Comparison of ENCODE assay signal across 1 cellular context in the genomic region with DNA sequence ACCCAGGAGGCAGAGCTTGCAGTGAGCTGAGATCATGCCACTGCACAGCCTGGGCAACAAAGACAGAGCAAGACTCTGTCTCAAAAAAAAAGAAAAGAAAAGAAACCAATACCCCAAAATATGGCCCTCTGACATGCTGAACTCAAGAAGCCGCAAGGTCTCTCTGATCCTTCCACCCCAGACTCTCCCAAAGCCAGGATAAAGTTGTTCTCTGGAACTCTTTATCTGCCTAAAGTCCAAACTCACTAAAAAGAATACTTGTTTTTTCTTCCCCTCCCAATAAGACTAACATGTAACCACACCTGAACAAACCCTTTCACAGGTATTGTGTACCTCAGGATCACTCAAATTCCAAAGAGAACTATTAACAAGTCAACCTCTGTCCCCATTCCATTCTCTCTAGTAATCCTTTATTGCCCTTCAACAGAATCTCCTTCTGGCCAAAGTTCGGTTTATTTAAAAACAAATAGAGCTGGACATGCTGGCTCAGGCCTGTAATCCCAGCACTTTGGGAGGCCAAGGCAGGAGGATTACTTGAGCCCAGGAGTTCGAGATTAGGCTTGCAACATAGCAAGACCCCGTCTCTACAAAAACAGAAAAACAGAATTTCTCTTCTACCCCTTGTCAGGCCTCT.
TF ChIP-seq lines count a peak whose summit lies in the region.

No MANE protein-coding gene starts in this region.

TF ChIP-seq in HepG2, 621 proteins besides CTCF, POLR2A, EP300 and RAD21 (continues in another document):
- no peak for TF ChIP-seq ZFP1 (CRISPR knock-in tag; IDR thresholded peaks at IDR 0.05)
- no peak for TF ChIP-seq NFE2L1 (CRISPR knock-in tag; IDR thresholded peaks at IDR 0.05; ENCODE audit: borderline replicate concordance)
- no peak for TF ChIP-seq RELA (CRISPR knock-in tag; IDR thresholded peaks at IDR 0.05)
- TF ChIP-seq PRPF4 (IDR thresholded peaks at IDR 0.05; ENCODE audit: low read depth, low read length, poor library complexity, severe bottlenecking): no peak
- no peak for TF ChIP-seq ZNF746 (CRISPR knock-in tag; IDR thresholded peaks at IDR 0.05)
- TF ChIP-seq, protein P1, sequence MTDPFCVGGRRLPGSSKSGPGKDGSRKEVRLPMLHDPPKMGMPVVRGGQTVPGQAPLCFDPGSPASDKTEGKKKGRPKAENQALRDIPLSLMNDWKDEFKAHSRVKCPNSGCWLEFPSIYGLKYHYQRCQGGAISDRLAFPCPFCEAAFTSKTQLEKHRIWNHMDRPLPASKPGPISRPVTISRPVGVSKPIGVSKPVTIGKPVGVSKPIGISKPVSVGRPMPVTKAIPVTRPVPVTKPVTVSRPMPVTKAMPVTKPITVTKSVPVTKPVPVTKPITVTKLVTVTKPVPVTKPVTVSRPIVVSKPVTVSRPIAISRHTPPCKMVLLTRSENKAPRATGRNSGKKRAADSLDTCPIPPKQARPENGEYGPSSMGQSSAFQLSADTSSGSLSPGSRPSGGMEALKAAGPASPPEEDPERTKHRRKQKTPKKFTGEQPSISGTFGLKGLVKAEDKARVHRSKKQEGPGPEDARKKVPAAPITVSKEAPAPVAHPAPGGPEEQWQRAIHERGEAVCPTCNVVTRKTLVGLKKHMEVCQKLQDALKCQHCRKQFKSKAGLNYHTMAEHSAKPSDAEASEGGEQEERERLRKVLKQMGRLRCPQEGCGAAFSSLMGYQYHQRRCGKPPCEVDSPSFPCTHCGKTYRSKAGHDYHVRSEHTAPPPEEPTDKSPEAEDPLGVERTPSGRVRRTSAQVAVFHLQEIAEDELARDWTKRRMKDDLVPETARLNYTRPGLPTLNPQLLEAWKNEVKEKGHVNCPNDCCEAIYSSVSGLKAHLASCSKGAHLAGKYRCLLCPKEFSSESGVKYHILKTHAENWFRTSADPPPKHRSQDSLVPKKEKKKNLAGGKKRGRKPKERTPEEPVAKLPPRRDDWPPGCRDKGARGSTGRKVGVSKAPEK (CRISPR knock-in tag; IDR thresholded peaks at IDR 0.05; ENCODE audit: borderline replicate concordance): no peak
- TF ChIP-seq, protein P2, sequence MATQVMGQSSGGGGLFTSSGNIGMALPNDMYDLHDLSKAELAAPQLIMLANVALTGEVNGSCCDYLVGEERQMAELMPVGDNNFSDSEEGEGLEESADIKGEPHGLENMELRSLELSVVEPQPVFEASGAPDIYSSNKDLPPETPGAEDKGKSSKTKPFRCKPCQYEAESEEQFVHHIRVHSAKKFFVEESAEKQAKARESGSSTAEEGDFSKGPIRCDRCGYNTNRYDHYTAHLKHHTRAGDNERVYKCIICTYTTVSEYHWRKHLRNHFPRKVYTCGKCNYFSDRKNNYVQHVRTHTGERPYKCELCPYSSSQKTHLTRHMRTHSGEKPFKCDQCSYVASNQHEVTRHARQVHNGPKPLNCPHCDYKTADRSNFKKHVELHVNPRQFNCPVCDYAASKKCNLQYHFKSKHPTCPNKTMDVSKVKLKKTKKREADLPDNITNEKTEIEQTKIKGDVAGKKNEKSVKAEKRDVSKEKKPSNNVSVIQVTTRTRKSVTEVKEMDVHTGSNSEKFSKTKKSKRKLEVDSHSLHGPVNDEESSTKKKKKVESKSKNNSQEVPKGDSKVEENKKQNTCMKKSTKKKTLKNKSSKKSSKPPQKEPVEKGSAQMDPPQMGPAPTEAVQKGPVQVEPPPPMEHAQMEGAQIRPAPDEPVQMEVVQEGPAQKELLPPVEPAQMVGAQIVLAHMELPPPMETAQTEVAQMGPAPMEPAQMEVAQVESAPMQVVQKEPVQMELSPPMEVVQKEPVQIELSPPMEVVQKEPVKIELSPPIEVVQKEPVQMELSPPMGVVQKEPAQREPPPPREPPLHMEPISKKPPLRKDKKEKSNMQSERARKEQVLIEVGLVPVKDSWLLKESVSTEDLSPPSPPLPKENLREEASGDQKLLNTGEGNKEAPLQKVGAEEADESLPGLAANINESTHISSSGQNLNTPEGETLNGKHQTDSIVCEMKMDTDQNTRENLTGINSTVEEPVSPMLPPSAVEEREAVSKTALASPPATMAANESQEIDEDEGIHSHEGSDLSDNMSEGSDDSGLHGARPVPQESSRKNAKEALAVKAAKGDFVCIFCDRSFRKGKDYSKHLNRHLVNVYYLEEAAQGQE (IDR thresholded peaks at IDR 0.05; ENCODE audit: borderline replicate concordance in 1 of 2, low read depth in 1 of 2, low read length in 2 of 2): no peak
- TF ChIP-seq NCOA5 (CRISPR knock-in tag; IDR thresholded peaks at IDR 0.05): no peak
- TF ChIP-seq, protein P3, sequence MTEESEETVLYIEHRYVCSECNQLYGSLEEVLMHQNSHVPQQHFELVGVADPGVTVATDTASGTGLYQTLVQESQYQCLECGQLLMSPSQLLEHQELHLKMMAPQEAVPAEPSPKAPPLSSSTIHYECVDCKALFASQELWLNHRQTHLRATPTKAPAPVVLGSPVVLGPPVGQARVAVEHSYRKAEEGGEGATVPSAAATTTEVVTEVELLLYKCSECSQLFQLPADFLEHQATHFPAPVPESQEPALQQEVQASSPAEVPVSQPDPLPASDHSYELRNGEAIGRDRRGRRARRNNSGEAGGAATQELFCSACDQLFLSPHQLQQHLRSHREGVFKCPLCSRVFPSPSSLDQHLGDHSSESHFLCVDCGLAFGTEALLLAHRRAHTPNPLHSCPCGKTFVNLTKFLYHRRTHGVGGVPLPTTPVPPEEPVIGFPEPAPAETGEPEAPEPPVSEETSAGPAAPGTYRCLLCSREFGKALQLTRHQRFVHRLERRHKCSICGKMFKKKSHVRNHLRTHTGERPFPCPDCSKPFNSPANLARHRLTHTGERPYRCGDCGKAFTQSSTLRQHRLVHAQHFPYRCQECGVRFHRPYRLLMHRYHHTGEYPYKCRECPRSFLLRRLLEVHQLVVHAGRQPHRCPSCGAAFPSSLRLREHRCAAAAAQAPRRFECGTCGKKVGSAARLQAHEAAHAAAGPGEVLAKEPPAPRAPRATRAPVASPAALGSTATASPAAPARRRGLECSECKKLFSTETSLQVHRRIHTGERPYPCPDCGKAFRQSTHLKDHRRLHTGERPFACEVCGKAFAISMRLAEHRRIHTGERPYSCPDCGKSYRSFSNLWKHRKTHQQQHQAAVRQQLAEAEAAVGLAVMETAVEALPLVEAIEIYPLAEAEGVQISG (CRISPR knock-in tag; IDR thresholded peaks at IDR 0.05): no peak
- TF ChIP-seq CC2D1A (CRISPR knock-in tag; IDR thresholded peaks at IDR 0.05): no peak
- TF ChIP-seq ZNF572 (CRISPR knock-in tag; IDR thresholded peaks at IDR 0.05): no peak
- no peak for TF ChIP-seq ZNF790 (CRISPR knock-in tag; IDR thresholded peaks at IDR 0.05; ENCODE audit: borderline replicate concordance)
- TF ChIP-seq ETV5 (CRISPR knock-in tag; IDR thresholded peaks at IDR 0.05; ENCODE audit: borderline replicate concordance): no peak
- TF ChIP-seq, protein P4, sequence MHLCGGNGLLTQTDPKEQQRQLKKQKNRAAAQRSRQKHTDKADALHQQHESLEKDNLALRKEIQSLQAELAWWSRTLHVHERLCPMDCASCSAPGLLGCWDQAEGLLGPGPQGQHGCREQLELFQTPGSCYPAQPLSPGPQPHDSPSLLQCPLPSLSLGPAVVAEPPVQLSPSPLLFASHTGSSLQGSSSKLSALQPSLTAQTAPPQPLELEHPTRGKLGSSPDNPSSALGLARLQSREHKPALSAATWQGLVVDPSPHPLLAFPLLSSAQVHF (CRISPR knock-in tag; IDR thresholded peaks at IDR 0.05): no peak
- TF ChIP-seq AHR (CRISPR knock-in tag; IDR thresholded peaks at IDR 0.05): no peak
- TF ChIP-seq KDM2A (CRISPR knock-in tag; IDR thresholded peaks at IDR 0.05; ENCODE audit: borderline replicate concordance, low read depth): no peak
- TF ChIP-seq ZNF563 (CRISPR knock-in tag; IDR thresholded peaks at IDR 0.05): no peak
- no peak for TF ChIP-seq ZNF232 (CRISPR knock-in tag; IDR thresholded peaks at IDR 0.05; ENCODE audit: borderline replicate concordance)
- TF ChIP-seq SMAD3 (CRISPR knock-in tag; IDR thresholded peaks at IDR 0.05): 0 out of 2 replicates have a peak, but pooled peaks have one; percentile 28
- no peak for TF ChIP-seq ZNF234 (CRISPR knock-in tag; conservative IDR thresholded peaks at IDR 0.05)
- TF ChIP-seq MXI1 (IDR thresholded peaks at IDR 0.05; ENCODE audit: borderline replicate concordance, low read depth, low read length): no peak
- peak; percentile 15; the same call in 1 of the 2 replicates for TF ChIP-seq TBX3 (IDR thresholded peaks at IDR 0.05; ENCODE audit: borderline replicate concordance)
- TF ChIP-seq, protein P5, sequence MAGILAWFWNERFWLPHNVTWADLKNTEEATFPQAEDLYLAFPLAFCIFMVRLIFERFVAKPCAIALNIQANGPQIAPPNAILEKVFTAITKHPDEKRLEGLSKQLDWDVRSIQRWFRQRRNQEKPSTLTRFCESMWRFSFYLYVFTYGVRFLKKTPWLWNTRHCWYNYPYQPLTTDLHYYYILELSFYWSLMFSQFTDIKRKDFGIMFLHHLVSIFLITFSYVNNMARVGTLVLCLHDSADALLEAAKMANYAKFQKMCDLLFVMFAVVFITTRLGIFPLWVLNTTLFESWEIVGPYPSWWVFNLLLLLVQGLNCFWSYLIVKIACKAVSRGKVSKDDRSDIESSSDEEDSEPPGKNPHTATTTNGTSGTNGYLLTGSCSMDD (CRISPR knock-in tag; IDR thresholded peaks at IDR 0.05): no peak
- TF ChIP-seq NFE2 (CRISPR knock-in tag; IDR thresholded peaks at IDR 0.05): no peak
- TF ChIP-seq ONECUT2 (CRISPR knock-in tag; IDR thresholded peaks at IDR 0.05): no peak
- TF ChIP-seq, protein P6, sequence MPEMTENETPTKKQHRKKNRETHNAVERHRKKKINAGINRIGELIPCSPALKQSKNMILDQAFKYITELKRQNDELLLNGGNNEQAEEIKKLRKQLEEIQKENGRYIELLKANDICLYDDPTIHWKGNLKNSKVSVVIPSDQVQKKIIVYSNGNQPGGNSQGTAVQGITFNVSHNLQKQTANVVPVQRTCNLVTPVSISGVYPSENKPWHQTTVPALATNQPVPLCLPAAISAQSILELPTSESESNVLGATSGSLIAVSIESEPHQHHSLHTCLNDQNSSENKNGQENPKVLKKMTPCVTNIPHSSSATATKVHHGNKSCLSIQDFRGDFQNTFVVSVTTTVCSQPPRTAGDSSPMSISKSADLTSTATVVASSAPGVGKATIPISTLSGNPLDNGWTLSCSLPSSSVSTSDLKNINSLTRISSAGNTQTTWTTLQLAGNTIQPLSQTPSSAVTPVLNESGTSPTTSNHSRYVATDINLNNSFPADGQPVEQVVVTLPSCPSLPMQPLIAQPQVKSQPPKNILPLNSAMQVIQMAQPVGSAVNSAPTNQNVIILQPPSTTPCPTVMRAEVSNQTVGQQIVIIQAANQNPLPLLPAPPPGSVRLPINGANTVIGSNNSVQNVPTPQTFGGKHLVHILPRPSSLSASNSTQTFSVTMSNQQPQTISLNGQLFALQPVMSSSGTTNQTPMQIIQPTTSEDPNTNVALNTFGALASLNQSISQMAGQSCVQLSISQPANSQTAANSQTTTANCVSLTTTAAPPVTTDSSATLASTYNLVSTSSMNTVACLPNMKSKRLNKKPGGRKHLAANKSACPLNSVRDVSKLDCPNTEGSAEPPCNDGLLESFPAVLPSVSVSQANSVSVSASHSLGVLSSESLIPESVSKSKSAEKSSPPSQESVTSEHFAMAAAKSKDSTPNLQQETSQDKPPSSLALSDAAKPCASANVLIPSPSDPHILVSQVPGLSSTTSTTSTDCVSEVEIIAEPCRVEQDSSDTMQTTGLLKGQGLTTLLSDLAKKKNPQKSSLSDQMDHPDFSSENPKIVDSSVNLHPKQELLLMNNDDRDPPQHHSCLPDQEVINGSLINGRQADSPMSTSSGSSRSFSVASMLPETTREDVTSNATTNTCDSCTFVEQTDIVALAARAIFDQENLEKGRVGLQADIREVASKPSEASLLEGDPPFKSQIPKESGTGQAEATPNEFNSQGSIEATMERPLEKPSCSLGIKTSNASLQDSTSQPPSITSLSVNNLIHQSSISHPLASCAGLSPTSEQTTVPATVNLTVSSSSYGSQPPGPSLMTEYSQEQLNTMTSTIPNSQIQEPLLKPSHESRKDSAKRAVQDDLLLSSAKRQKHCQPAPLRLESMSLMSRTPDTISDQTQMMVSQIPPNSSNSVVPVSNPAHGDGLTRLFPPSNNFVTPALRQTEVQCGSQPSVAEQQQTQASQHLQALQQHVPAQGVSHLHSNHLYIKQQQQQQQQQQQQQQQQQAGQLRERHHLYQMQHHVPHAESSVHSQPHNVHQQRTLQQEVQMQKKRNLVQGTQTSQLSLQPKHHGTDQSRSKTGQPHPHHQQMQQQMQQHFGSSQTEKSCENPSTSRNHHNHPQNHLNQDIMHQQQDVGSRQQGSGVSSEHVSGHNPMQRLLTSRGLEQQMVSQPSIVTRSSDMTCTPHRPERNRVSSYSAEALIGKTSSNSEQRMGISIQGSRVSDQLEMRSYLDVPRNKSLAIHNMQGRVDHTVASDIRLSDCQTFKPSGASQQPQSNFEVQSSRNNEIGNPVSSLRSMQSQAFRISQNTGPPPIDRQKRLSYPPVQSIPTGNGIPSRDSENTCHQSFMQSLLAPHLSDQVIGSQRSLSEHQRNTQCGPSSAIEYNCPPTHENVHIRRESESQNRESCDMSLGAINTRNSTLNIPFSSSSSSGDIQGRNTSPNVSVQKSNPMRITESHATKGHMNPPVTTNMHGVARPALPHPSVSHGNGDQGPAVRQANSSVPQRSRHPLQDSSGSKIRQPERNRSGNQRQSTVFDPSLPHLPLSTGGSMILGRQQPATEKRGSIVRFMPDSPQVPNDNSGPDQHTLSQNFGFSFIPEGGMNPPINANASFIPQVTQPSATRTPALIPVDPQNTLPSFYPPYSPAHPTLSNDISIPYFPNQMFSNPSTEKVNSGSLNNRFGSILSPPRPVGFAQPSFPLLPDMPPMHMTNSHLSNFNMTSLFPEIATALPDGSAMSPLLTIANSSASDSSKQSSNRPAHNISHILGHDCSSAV (CRISPR knock-in tag; IDR thresholded peaks at IDR 0.05; ENCODE audit: borderline replicate concordance): no peak
- TF ChIP-seq, protein P7, sequence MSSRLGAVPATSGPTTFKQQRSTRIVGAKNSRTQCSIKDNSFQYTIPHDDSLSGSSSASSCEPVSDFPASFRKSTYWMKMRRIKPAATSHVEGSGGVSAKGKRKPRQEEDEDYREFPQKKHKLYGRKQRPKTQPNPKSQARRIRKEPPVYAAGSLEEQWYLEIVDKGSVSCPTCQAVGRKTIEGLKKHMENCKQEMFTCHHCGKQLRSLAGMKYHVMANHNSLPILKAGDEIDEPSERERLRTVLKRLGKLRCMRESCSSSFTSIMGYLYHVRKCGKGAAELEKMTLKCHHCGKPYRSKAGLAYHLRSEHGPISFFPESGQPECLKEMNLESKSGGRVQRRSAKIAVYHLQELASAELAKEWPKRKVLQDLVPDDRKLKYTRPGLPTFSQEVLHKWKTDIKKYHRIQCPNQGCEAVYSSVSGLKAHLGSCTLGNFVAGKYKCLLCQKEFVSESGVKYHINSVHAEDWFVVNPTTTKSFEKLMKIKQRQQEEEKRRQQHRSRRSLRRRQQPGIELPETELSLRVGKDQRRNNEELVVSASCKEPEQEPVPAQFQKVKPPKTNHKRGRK (CRISPR knock-in tag; IDR thresholded peaks at IDR 0.05): no peak
- TF ChIP-seq, protein P8, sequence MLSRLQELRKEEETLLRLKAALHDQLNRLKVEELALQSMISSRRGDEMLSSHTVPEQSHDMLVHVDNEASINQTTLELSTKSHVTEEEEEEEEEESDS (CRISPR knock-in tag; IDR thresholded peaks at IDR 0.05; ENCODE audit: borderline replicate concordance): no peak
- TF ChIP-seq BCL6 (CRISPR knock-in tag; IDR thresholded peaks at IDR 0.05): peak; percentile 95
- TF ChIP-seq, protein P9, sequence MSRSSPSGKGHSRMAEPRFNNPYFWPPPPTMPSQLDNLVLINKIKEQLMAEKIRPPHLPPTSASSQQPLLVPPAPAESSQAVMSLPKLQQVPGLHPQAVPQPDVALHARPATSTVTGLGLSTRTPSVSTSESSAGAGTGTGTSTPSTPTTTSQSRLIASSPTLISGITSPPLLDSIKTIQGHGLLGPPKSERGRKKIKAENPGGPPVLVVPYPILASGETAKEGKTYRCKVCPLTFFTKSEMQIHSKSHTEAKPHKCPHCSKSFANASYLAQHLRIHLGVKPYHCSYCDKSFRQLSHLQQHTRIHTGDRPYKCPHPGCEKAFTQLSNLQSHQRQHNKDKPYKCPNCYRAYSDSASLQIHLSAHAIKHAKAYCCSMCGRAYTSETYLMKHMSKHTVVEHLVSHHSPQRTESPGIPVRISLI (CRISPR knock-in tag; IDR thresholded peaks at IDR 0.05; ENCODE audit: borderline replicate concordance): no peak
- no peak for TF ChIP-seq GLI4 (CRISPR knock-in tag; IDR thresholded peaks at IDR 0.05; ENCODE audit: borderline replicate concordance)
- no peak for TF ChIP-seq ZNF382 (CRISPR knock-in tag; IDR thresholded peaks at IDR 0.05; ENCODE audit: borderline replicate concordance)
